Comparison of ENCODE assay signal across 12 cellular contexts in the genomic region with DNA sequence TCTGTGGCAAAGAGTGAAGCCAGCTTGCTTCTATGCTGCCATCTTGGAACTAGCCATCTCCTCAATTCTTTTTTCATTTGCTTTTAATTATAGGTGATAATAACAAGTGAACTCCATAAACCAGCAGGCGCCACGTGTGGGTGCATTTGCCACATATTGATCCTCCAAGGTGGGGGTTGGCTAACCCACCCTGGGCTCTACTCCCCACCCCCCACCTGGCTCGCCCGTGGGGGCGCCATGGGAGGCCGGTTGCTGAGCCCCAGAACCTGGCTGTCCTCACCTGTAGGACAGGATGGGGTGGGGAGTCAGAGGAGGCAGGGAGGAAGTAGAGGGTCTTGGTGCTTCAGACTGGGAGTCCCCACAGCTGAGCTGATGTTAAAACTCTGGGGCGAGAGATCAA. TPM values are rescaled to one million over a fixed set of nuclear protein-coding genes. Genes with fewer than 3 reads are reported as not detected.
A peak's percentile ranks its signal among the peaks of the same experiment; 100 is the strongest.
DNase-seq lines count a peak whose midpoint lies in the region; ATAC-seq, FAIRE-seq and TF ChIP-seq lines count a peak whose summit lies in the region.
"Had no signal": no experiment of that assay in that cellular context is flagged by ENCODE, and none has a peak within 500 bp of the region (broad histone marks: within the 10 kb centered on the region; RNA-seq: fewer than 3 reads in every experiment).

No MANE protein-coding gene starts in this region.

- TF ChIP-seq POLR2A in right lobe of liver (IDR thresholded peaks at IDR 0.05) (no peak), HepG2 (IDR thresholded peaks at IDR 0.05; ENCODE audit: insufficient read depth in 1 of 2, low read depth in 2 of 2, low read length in 2 of 2) (no peak)

- no peaks in the 10 kb centered on the region for H3K79me2 ChIP-seq in HepG2 (ENCODE audit: insufficient read depth, low read length)

- H3K4me1 ChIP-seq in right lobe of liver (no peaks in the 10 kb centered on the region), HepG2 (ENCODE audit: insufficient read depth, low read length) (no peaks in the 10 kb centered on the region), mucosa of descending colon (ENCODE audit: low read depth) (no peaks in the 10 kb centered on the region), aorta (ENCODE audit: control insufficient read depth in 1 of 2, insufficient read depth in 2 of 2, low read length in 2 of 2) (no peaks in the 10 kb centered on the region), neuronal stem cell (ENCODE audit: control insufficient read depth in 2 of 2, insufficient read depth in 1 of 2, low read depth in 1 of 2, low read length in 2 of 2) (peaks cover 0 to 3% of the 10 kb centered on the region in 2 donors)
- H3K4me1 ChIP-seq: A549 had no signal

- H3K27me3 ChIP-seq in right lobe of liver (no peaks in the 10 kb centered on the region), HepG2 (ENCODE audit: control insufficient read depth in 1 of 2, insufficient read depth in 2 of 2, low read length in 2 of 2) (peaks cover 0 to 1% of the 10 kb centered on the region in 2 experiments; a peak in 2 of 5 replicates), aorta (ENCODE audit: control insufficient read depth in 1 of 2, insufficient read depth in 2 of 2, low read length in 1 of 2) (no peaks in the 10 kb centered on the region), neuronal stem cell (ENCODE audit: control insufficient read depth in 3 of 3, insufficient read depth in 3 of 3, low read depth in 1 of 3, low read length in 3 of 3) (no peaks in the 10 kb centered on the region)
- H3K27me3 ChIP-seq: adrenal gland had no signal

- H3K23ac ChIP-seq in neuronal stem cell (ENCODE audit: low read depth, low read length, poor library complexity), result no peak overlapping the region

- CTCF ChIA-PET in HepG2 (lab: Yijun Ruan, JAX; ENCODE audit: low intra/inter-chr PET ratio, low total read pairs), result no interaction called here

- FAIRE-seq in HepG2 (lab: Jason Lieb, UNC), result no peak
- FAIRE-seq: A549 had no signal

- no peak overlapping the region for H2BK12ac ChIP-seq in neuronal stem cell (ENCODE audit: low read length)

- no peak overlapping the region for H2BK15ac ChIP-seq in neuronal stem cell (ENCODE audit: low read length)

- POLR2A ChIA-PET in HepG2 (lab: Yijun Ruan, JAX), result no interaction called here

- no peak overlapping the region for H2AK5ac ChIP-seq in neuronal stem cell (ENCODE audit: low read depth, low read length)

- H3K9ac ChIP-seq in HepG2 (ENCODE audit: insufficient read depth, low read depth, low read length) (no peak overlapping the region), neuronal stem cell (ENCODE audit: low read depth, low read length, poor library complexity) (no peak overlapping the region)

- H4K20me1 ChIP-seq in HepG2 (ENCODE audit: insufficient read depth, low read length), result no peaks in the 10 kb centered on the region

- H3K36me3 ChIP-seq in right lobe of liver (peaks cover 0 to 7% (median 5%) of the 10 kb centered on the region in 4 donors), HepG2 (replicated peaks in 1 of 2; ENCODE audit: control insufficient read depth in 1 of 2, insufficient read depth in 2 of 2, low read length in 2 of 2) (peaks cover 0 to 6% of the 10 kb centered on the region in 2 experiments; a peak in 3 of 5 replicates), mucosa of descending colon (ENCODE audit: low read depth) (no peaks in the 10 kb centered on the region), aorta (ENCODE audit: control insufficient read depth in 1 of 2, insufficient read depth in 2 of 2, low read length in 1 of 2) (no peaks in the 10 kb centered on the region), neuronal stem cell (replicated peaks in 1 of 2; ENCODE audit: control insufficient read depth in 2 of 2, insufficient read depth in 2 of 2, low read length in 2 of 2) (peaks cover 0 to 14% of the 10 kb centered on the region in 2 donors)

- H2BK120ac ChIP-seq in neuronal stem cell (ENCODE audit: low read depth, low read length), result no peak overlapping the region

- no peak overlapping the region for H3K18ac ChIP-seq in neuronal stem cell (ENCODE audit: low read length)

- WGBS in right lobe of liver (ENCODE audit: insufficient coverage, low coverage, low lambda C conversion rate, missing lambda C conversion rate), result 75% methylated on average over 5 of the region's 7 CpGs
- 92% methylated on average over 5 of the region's 7 CpGs for WGBS in HepG2 (ENCODE audit: low lambda C conversion rate)
- 89 to 95% methylated on average over 7 of the region's 7 CpGs for WGBS in aorta, 2 donors
- WGBS in neuronal stem cell (ENCODE audit: extremely low coverage in 2 of 2, insufficient read length in 2 of 2, insufficient replicate concordance in 1 of 2), 2 donors, result no CpG with 5 or more reads among the region's 7 CpGs

- TF ChIP-seq CTCF in right lobe of liver (IDR thresholded peaks at IDR 0.05) (no peak), HepG2 (CRISPR knock-in tag; IDR thresholded peaks at IDR 0.05) (no peak), mucosa of descending colon (IDR thresholded peaks at IDR 0.05) (no peak)

- peak; percentile 18 for DNase-seq in activated T-cell treated with anti-CD3 and anti-CD28 coated beads, Interleukin-2, amount 50 U/mL, for 1 hour
- DNase-seq in activated T-cell treated with anti-CD3 and anti-CD28 coated beads, Interleukin-2, amount 50 U/mL, for 48 hours, result no peak
- DNase-seq in right lobe of liver (peak; percentile 5 to 37 (median 36)), HepG2 (ENCODE audit: low spot score) (no peak), mucosa of descending colon (peak in 2 of 3 donors; percentile 21 to 48), aorta (peak; percentile 17 to 74), neuronal stem cell (ENCODE audit: low spot score) (no peak)
- DNase-seq: NCI-H446 treated with DMSO at 0.1 percent for 48 hours, occipital lobe had no signal

- intact Hi-C loops in right lobe of liver (cut with DNase I) (loop anchor here (5.0 to 10.0 kb wide), 3 partner anchors 157 to 267 kb away; no protein-coding TSS in a partner anchor), HepG2 (cut with micrococcal nuclease; ENCODE audit: unreplicated experiment) (loop anchor here (5.0 to 10.0 kb wide), 2 partner anchors 267 to 379 kb away; no protein-coding TSS in a partner anchor), mucosa of descending colon (cut with DNase I, micrococcal nuclease) (loop anchor here in 1 of 2 donors (10.0 kb wide), 1 partner anchor 267 kb away; no protein-coding TSS in a partner anchor), aorta (cut with DNase I) (loop anchor here in 1 of 2 donors (10.0 kb wide), 1 partner anchor 267 kb away; no protein-coding TSS in a partner anchor)

- no peak overlapping the region for H3K4ac ChIP-seq in neuronal stem cell (ENCODE audit: low read length)

- BruUV-seq in HepG2 (replicated peaks; lab: Mats Ljungman, UMichigan), result no TSS peak

- ATAC-seq in right lobe of liver (no peak), HepG2 (no peak), mucosa of descending colon (no peak), aorta (ENCODE audit: low FRiP score) (no peak), GM19397 (IDR thresholded peaks at IDR 0.05; ENCODE audit: unreplicated experiment) (no peak)

- TF ChIP-seq RAD21 in HepG2 (CRISPR knock-in tag; IDR thresholded peaks at IDR 0.05), result no peak

- no peak overlapping the region for H2AFZ ChIP-seq in HepG2 (ENCODE audit: low read length)
- H2AFZ ChIP-seq in neuronal stem cell (ENCODE audit: low read length), result no peak overlapping the region

- H3K4me2 ChIP-seq in HepG2 (ENCODE audit: low read depth, low read length) (no peak overlapping the region), neuronal stem cell (ENCODE audit: insufficient read depth, low read length, poor library complexity, severe bottlenecking) (no peak overlapping the region)
- H3K4me2 ChIP-seq: A549 had no signal

- H3K9me3 ChIP-seq in right lobe of liver (peaks cover 0 to 3% (median 0%) of the 10 kb centered on the region in 4 donors), HepG2 (ENCODE audit: low read length) (peaks cover 7% of the 10 kb centered on the region), mucosa of descending colon (peaks cover 8% of the 10 kb centered on the region), aorta (ENCODE audit: control insufficient read depth, low read length) (no peaks in the 10 kb centered on the region), neuronal stem cell (replicated peaks in 1 of 2; ENCODE audit: control insufficient read depth in 2 of 2, insufficient read depth in 1 of 2, low read depth in 1 of 2, low read length in 2 of 2) (no peaks in the 10 kb centered on the region)
- H3K9me3 ChIP-seq: A549 had no signal

- H3K79me1 ChIP-seq in neuronal stem cell (ENCODE audit: low read depth, low read length), result peaks cover 3% of the 10 kb centered on the region

- H3K14ac ChIP-seq in neuronal stem cell (ENCODE audit: low read length), result no peak overlapping the region

- TF ChIP-seq EP300 in HepG2 (IDR thresholded peaks at IDR 0.05; ENCODE audit: low read depth in 2 of 2, low read length in 2 of 2) (no peak), HepG2 (CRISPR knock-in tag; IDR thresholded peaks at IDR 0.05; ENCODE audit: borderline replicate concordance) (no peak)

- in situ Hi-C loops in HepG2 (cut with HindIII; ENCODE audit: extremely low pct_ligation_motif_present, low pct_unique_long_range_greater_than_20kb), result loop anchor here (5.0 kb wide), 2 partner anchors 154 to 264 kb away; no protein-coding TSS in a partner anchor

- H2BK5ac ChIP-seq in neuronal stem cell (ENCODE audit: low read length), result no peak overlapping the region

- no peak overlapping the region for H3K27ac ChIP-seq in right lobe of liver
- H3K27ac ChIP-seq in HepG2 (ENCODE audit: extremely low read length, insufficient read depth, low read length), result no peak overlapping the region
- H3K27ac ChIP-seq in aorta (ENCODE audit: low read depth in 1 of 2, low read length in 2 of 2), result no peak overlapping the region
- no peak overlapping the region for H3K27ac ChIP-seq in neuronal stem cell (replicated peaks; ENCODE audit: low read length)
- H3K27ac ChIP-seq: A549 had no signal

- H3K4me3 ChIP-seq in right lobe of liver, result no peak overlapping the region
- H3K4me3 ChIP-seq in HepG2 (replicated peaks in 1 of 3; ENCODE audit: insufficient read depth in 1 of 3, low read depth in 2 of 3, low read length in 3 of 3), result no peak overlapping the region
- no peak overlapping the region for H3K4me3 ChIP-seq in mucosa of descending colon
- H3K4me3 ChIP-seq in aorta (ENCODE audit: low read length in 2 of 2), result no peak overlapping the region
- H3K4me3 ChIP-seq in neuronal stem cell (ENCODE audit: low read length in 2 of 2), result no peak overlapping the region
- H3K4me3 ChIP-seq: A549, adrenal gland had no signal

- H4K91ac ChIP-seq in neuronal stem cell (ENCODE audit: low read depth, low read length, poor library complexity), result no peak overlapping the region

- H4K8ac ChIP-seq in neuronal stem cell (ENCODE audit: low read depth, low read length), result no peak overlapping the region

RNA-seq across cellular contexts. Expression of gene BRD1, which starts 59.6 kb away (rescaled TPM):
- total RNA-seq in right lobe of liver, result 10 to 100 TPM in 5 of 6 experiments, 1 to 10 TPM in 1; 9.3 to 17.8 (median 11.6) TPM
- 6.6 and 12.0 TPM in 2 replicates for total RNA-seq in HepG2 (2016; rRNA removed; fragmentation: Illumina TruSeq; extraction: Trizol)
- 6.1 and 7.5 TPM in 2 replicates for total RNA-seq in HepG2 (2016; cell fraction: cytosol; rRNA removed; fragmentation: Illumina TruSeq; extraction: Trizol; ENCODE audit: low read depth)
- 6.3 and 13.3 TPM in 2 replicates for total RNA-seq in HepG2 (2016; cell fraction: insoluble cytoplasmic fraction; rRNA removed; fragmentation: Illumina TruSeq; extraction: Trizol)
- total RNA-seq in HepG2 (2016; cell fraction: membrane; rRNA removed; fragmentation: Illumina TruSeq; extraction: Trizol), result 6.7 and 8.2 TPM in 2 replicates
- total RNA-seq in HepG2 (2016; cell fraction: nucleus; rRNA removed; fragmentation: Illumina TruSeq; extraction: Trizol), result 14.2 and 15.7 TPM in 2 replicates
- polyA plus RNA-seq in HepG2 (2011; rRNA removed), result 5.1 and 6.4 TPM in 2 replicates
- polyA plus RNA-seq in HepG2 (2011; cell fraction: cytosol; rRNA removed), result 3.8 and 3.9 TPM in 2 replicates
- 29.0 and 31.0 TPM in 2 replicates for polyA plus RNA-seq in HepG2 (2011; cell fraction: nucleus; rRNA removed)
- polyA plus RNA-seq in HepG2 (2012), result 14.8 and 16.2 TPM in 2 replicates
- polyA plus RNA-seq in HepG2 (2016; cell fraction: cytosol; fragmentation: Illumina TruSeq; extraction: Trizol; ENCODE audit: low read depth), result 0.67 and 0.95 TPM in 2 replicates
- 8.8 and 10.0 TPM in 2 replicates for polyA plus RNA-seq in HepG2 (2016; cell fraction: insoluble cytoplasmic fraction; fragmentation: Illumina TruSeq; extraction: Trizol; ENCODE audit: low read depth)
- 2.6 and 3.2 TPM in 2 replicates for polyA plus RNA-seq in HepG2 (2016; cell fraction: membrane; fragmentation: Illumina TruSeq; extraction: Trizol; ENCODE audit: low read depth)
- polyA plus RNA-seq in HepG2 (2016; cell fraction: nucleus; fragmentation: Illumina TruSeq; extraction: Trizol; ENCODE audit: insufficient read depth, low read depth), result 28.8 and 30.8 TPM in 2 replicates
- polyA minus RNA-seq in HepG2 (2011; rRNA and poly(A)+ RNA removed; ENCODE audit: low replicate concordance), result 4.2 and 8.4 TPM in 2 replicates
- 7.6 and 8.3 TPM in 2 replicates for polyA minus RNA-seq in HepG2 (2011; cell fraction: cytosol; rRNA and poly(A)+ RNA removed)
- 29.1 and 32.0 TPM in 2 replicates for polyA minus RNA-seq in HepG2 (2011; cell fraction: nucleus; rRNA and poly(A)+ RNA removed)
- total RNA-seq in mucosa of descending colon, result 10 to 100 TPM; 33.4 to 51.3 (median 48.4) TPM
- total RNA-seq in aorta, result 10 to 100 TPM; 26.7 to 32.2 TPM
- 10 to 100 TPM in 1 of 2 donors, 1 to 10 TPM in 1; 7.6 to 21.6 TPM for polyA plus RNA-seq in aorta
- 21.8 TPM for polyA plus RNA-seq in neuronal stem cell (2013, experiment 1 of 2)
- 22.7 TPM for polyA plus RNA-seq in neuronal stem cell (2013, experiment 2 of 2)

Comparison
In these comparisons a context has a peak if more than half of its experiments do, and no peak if none do; other contexts are left out.
1. DNase-seq: peak in activated T-cell treated with anti-CD3 and anti-CD28 coated beads, Interleukin-2, amount 50 U/mL, for 1 hour (single experiment), right lobe of liver (3 of 3), mucosa of descending colon (2 of 3) and aorta (2 of 2); none in activated T-cell treated with anti-CD3 and anti-CD28 coated beads, Interleukin-2, amount 50 U/mL, for 48 hours (0 of 2), HepG2 (single experiment) and neuronal stem cell (single experiment).